18 cellular contexts compared by ENCODE assay signal in the genomic region with DNA sequence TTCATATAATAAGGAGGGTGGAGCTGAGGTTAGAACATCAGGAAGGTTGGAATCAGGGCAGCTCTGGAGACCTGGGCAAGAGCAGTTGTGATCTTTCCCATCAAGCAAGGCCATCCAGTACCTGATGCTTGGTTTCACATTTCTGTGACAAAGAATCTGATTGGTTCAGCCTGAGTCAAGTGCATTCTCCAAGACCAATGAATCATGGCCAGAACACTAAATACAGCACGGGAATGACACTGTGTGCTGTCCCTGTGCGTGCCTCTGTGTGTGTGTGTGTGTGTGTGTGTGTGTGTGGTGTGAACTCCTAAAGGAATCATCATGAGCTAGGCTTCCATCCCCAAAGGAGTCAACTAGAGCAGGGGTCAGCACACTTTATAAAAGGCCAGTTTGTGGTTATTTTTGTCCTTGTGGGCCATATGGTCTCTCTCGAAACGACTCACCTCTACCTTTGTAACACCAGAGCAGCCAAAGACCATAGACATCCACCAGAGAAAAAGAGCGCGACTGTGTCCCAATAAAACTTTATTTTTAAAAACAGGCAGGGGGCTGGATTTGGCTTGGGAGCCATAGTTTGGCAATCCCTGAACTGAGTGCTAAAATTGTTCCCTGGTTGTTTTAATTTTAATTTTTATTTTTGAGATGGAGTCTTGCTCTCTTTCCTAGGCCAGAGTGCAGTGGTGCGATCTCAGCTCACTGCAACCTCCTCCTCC.
DNase-seq lines count a peak whose midpoint lies in the region; ATAC-seq and TF ChIP-seq lines count a peak whose summit lies in the region.
"Had no signal": no experiment of that assay in that cellular context is flagged by ENCODE, and none has a peak within 500 bp of the region (broad histone marks: within the 10 kb centered on the region; RNA-seq: fewer than 3 reads in every experiment).

No MANE protein-coding gene starts in this region.

- no peak overlapping the region for H3K9ac ChIP-seq in IMR-90 (ENCODE audit: low read depth, low read length)
- H3K9ac ChIP-seq: SK-N-SH had no signal

- no peaks in the 10 kb centered on the region for H3K36me3 ChIP-seq in IMR-90 (ENCODE audit: control insufficient read depth, insufficient read depth, low read length)
- no peaks in the 10 kb centered on the region for H3K36me3 ChIP-seq in adrenal gland (replicated peaks in 1 of 2)
- H3K36me3 ChIP-seq in osteoblast (ENCODE audit: insufficient read depth, low read length): no peaks in the 10 kb centered on the region
- H3K36me3 ChIP-seq: neutrophil had no signal

- no peak overlapping the region for H3K4ac ChIP-seq in IMR-90 (ENCODE audit: low read depth, low read length)

- CTCF ChIA-PET in IMR-90 (lab: Yijun Ruan, JAX): no interaction called here

- no peak overlapping the region for H3K14ac ChIP-seq in IMR-90 (replicated peaks; ENCODE audit: low read depth, low read length)

- POLR2A ChIA-PET in IMR-90 (lab: Charles Lee; ENCODE audit: unreplicated experiment): no interaction called here

- H3K4me3 ChIP-seq in IMR-90 (ENCODE audit: insufficient read depth, low read depth, low read length): no peak overlapping the region
- H3K4me3 ChIP-seq in adrenal gland: no peak overlapping the region
- no peak overlapping the region for H3K4me3 ChIP-seq in osteoblast (ENCODE audit: insufficient read depth, low read length)
- H3K4me3 ChIP-seq: lung, testis had no signal

- no peak overlapping the region for H2AFZ ChIP-seq in IMR-90 (replicated peaks; ENCODE audit: low read length, poor library complexity)
- no peak overlapping the region for H2AFZ ChIP-seq in osteoblast (ENCODE audit: low read length)

- H3K9me3 Mint-ChIP-seq in activated naive CD4-positive, alpha-beta T cell treated with anti-CD3 and anti-CD28 coated beads, Interleukin-2, amount 50 U/mL, for 72 hours: no peaks in the 10 kb centered on the region
- H3K9me3 Mint-ChIP-seq: activated B cell treated with CpG ODN at 0.5 μM for 24 hours; activated naive CD8-positive, alpha-beta T cell treated with anti-CD3 and anti-CD28 coated beads, Interleukin-2, amount 50 U/mL, for 24 hours had no signal

- dilution Hi-C loops in IMR-90 (cut with HindIII; ENCODE audit: low sequenced_read_pairs, unreplicated experiment): no loop called here

- peaks cover 57% of the 10 kb centered on the region for H3K27me3 ChIP-seq in IMR-90 (ENCODE audit: control insufficient read depth, insufficient read depth, low read length)
- no peaks in the 10 kb centered on the region for H3K27me3 ChIP-seq in adrenal gland
- peaks cover 24% of the 10 kb centered on the region for H3K27me3 ChIP-seq in osteoblast (ENCODE audit: insufficient read depth, low read length)
- H3K27me3 ChIP-seq: testis had no signal

- H2BK120ac ChIP-seq in IMR-90 (ENCODE audit: low read depth, low read length): no peak overlapping the region

- no peak overlapping the region for H3K27ac ChIP-seq in IMR-90 (ENCODE audit: insufficient read depth, low read length)
- H3K27ac ChIP-seq in adrenal gland: peak overlapping the region in 3 of 5 donors; percentile 21 to 63 (median 22)
- H3K27ac ChIP-seq in osteoblast (ENCODE audit: low read depth, low read length): no peak overlapping the region
- H3K27ac ChIP-seq: neutrophil, testis had no signal

- no peak overlapping the region for H3K27ac Mint-ChIP-seq in activated naive CD4-positive, alpha-beta T cell treated with anti-CD3 and anti-CD28 coated beads, Interleukin-2, amount 50 U/mL, for 72 hours
- H3K27ac Mint-ChIP-seq: activated B cell treated with CpG ODN at 0.5 μM for 24 hours; activated naive CD8-positive, alpha-beta T cell treated with anti-CD3 and anti-CD28 coated beads, Interleukin-2, amount 50 U/mL, for 24 hours had no signal

- no peak overlapping the region for H2BK15ac ChIP-seq in IMR-90 (ENCODE audit: low read depth, low read length)

- TF ChIP-seq CTCF in IMR-90 (conservative IDR thresholded peaks at IDR 0.05; ENCODE audit: low read depth, low read length) (no peak), adrenal gland (IDR thresholded peaks at IDR 0.05) (no peak), osteoblast (IDR thresholded peaks at IDR 0.05; ENCODE audit: extremely low read depth, low read depth, low read length) (no peak)

- no peaks in the 10 kb centered on the region; the same call in 1 of the 2 replicates for H3K9me3 ChIP-seq in IMR-90 (ENCODE audit: control insufficient read depth, insufficient read depth, low read length)
- H3K9me3 ChIP-seq in adrenal gland (replicated peaks in 1 of 3): no peaks in the 10 kb centered on the region
- H3K9me3 ChIP-seq in osteoblast (ENCODE audit: low read depth, low read length): no peaks in the 10 kb centered on the region
- H3K9me3 ChIP-seq: neutrophil, SK-N-SH, testis had no signal

- H3K18ac ChIP-seq in IMR-90 (ENCODE audit: low read depth, low read length): no peak overlapping the region

- no peak overlapping the region for H3K56ac ChIP-seq in IMR-90 (ENCODE audit: extremely low read depth, insufficient read depth, low read length)

- ATAC-seq in IMR-90 (ENCODE audit: low read depth) (peak; percentile 34; the same call in 1 of the 2 replicates), HG03280 (IDR thresholded peaks at IDR 0.05; ENCODE audit: unreplicated experiment) (no peak)
- no peak for ATAC-seq in activated naive CD4-positive, alpha-beta T cell treated with anti-CD3 and anti-CD28 coated beads, Interleukin-2, amount 50 U/mL, for 72 hours
- ATAC-seq: activated naive CD8-positive, alpha-beta T cell treated with anti-CD3 and anti-CD28 coated beads, Interleukin-2, amount 50 U/mL, for 24 hours had no signal

- H2BK5ac ChIP-seq in IMR-90 (ENCODE audit: low read depth, low read length, poor library complexity, severe bottlenecking): no peak overlapping the region

- H2BK20ac ChIP-seq in IMR-90 (ENCODE audit: low read depth, low read length): no peak overlapping the region

- no peak overlapping the region for H4K91ac ChIP-seq in IMR-90 (ENCODE audit: insufficient read depth, low read depth, low read length)

- TF ChIP-seq POLR2A in IMR-90 (IDR thresholded peaks at IDR 0.05; ENCODE audit: low read depth, low read length): no peak
- no peak for TF ChIP-seq POLR2A in adrenal gland (IDR thresholded peaks at IDR 0.05)

- no peak overlapping the region for H3K4me2 ChIP-seq in IMR-90 (ENCODE audit: low read depth, low read length)
- H3K4me2 ChIP-seq in osteoblast (ENCODE audit: insufficient read depth, low read length): no peak overlapping the region
- H3K4me2 ChIP-seq: SK-N-SH had no signal

- H3K79me1 ChIP-seq in IMR-90 (ENCODE audit: low read depth in 1 of 2, low read length in 2 of 2): no peaks in the 10 kb centered on the region

- H3K4me1 ChIP-seq in IMR-90 (ENCODE audit: control insufficient read depth, insufficient read depth, low read length) (peaks cover 2% of the 10 kb centered on the region; the same call in 1 of the 2 replicates), adrenal gland (replicated peaks in 1 of 2) (peaks cover 0 to 4% of the 10 kb centered on the region in 2 donors), osteoblast (ENCODE audit: insufficient read depth, low read length) (peaks cover 7% of the 10 kb centered on the region)

- H4K8ac ChIP-seq in IMR-90 (ENCODE audit: low read depth in 2 of 2, low read length in 2 of 2): no peak overlapping the region

- in situ Hi-C loops in IMR-90 (cut with MboI; ENCODE audit: low sequenced_read_pairs): no loop called here

- intact Hi-C loops in IMR-90 (cut with micrococcal nuclease): no loop called here
- intact Hi-C loops in adrenal gland (cut with DNase I): no loop called here

- H4K5ac ChIP-seq in IMR-90 (ENCODE audit: low read depth, low read length): no peak overlapping the region

- no CpG with 5 or more reads among the region's 7 CpGs for WGBS in IMR-90 (ENCODE audit: extremely low coverage in 2 of 2, insufficient read length in 1 of 2), 2 experiments
- WGBS in adrenal gland, 4 donors: 69 to 88% (median 80%) methylated on average over 7 of the region's 7 CpGs

- no peak overlapping the region for H2AK9ac ChIP-seq in IMR-90 (replicated peaks; ENCODE audit: low read depth, low read length, poor library complexity)

- no peak overlapping the region for H3K23ac ChIP-seq in IMR-90 (ENCODE audit: low read depth, low read length)

- no peak for TF ChIP-seq RAD21 in IMR-90 (IDR thresholded peaks at IDR 0.05; ENCODE audit: low read length)

- no peaks in the 10 kb centered on the region for H3K9me1 ChIP-seq in IMR-90 (ENCODE audit: insufficient read depth, low read length)

- no peaks in the 10 kb centered on the region for H3K36me3 Mint-ChIP-seq in activated naive CD4-positive, alpha-beta T cell treated with anti-CD3 and anti-CD28 coated beads, Interleukin-2, amount 50 U/mL, for 72 hours

- H2AK5ac ChIP-seq in IMR-90 (ENCODE audit: low read depth, low read length): no peak overlapping the region

- BruUV-seq in IMR-90 (replicated peaks; lab: Mats Ljungman, UMichigan): no TSS peak

- no peaks in the 10 kb centered on the region for H4K20me1 ChIP-seq in IMR-90 (ENCODE audit: insufficient read depth, low read length)
- no peaks in the 10 kb centered on the region for H4K20me1 ChIP-seq in osteoblast (ENCODE audit: insufficient read depth, low read length)

- DNase-seq in NCI-H1417 (lab: John Stamatoyannopoulos, UW) (peak in 2 of 3 experiments; percentile 4 to 67), NCI-H1417 treated with DMSO at 0.1 percent for 48 hours (lab: John Stamatoyannopoulos, UW) (no peak), IMR-90 (peak; percentile 33), adrenal gland (peak in 3 of 7 donors; percentile 9 to 57 (median 22)), osteoblast (ENCODE audit: insufficient read length, low spot score, missing footprints) (peak; percentile 90), NCI-H446 treated with DMSO at 0.1 percent for 48 hours (lab: John Stamatoyannopoulos, UW) (no peak)
- no peak for DNase-seq in activated naive CD4-positive, alpha-beta T cell treated with anti-CD3 and anti-CD28 coated beads, Interleukin-2, amount 50 U/mL, for 72 hours (ENCODE audit: low spot score in 2 of 2)
- DNase-seq: activated B cell treated with CpG ODN at 0.5 μM for 24 hours; activated CD8-positive, alpha-beta memory T cell treated with anti-CD3 and anti-CD28 coated beads, Interleukin-2, amount 50 U/mL, for 4 hours; activated naive CD8-positive, alpha-beta T cell treated with anti-CD3 and anti-CD28 coated beads, Interleukin-2, amount 50 U/mL, for 24 hours; hippocampal formation; NCI-H1048; NK-92 treated with Interleukin-12 subunit alpha and Interleukin-12 subunit beta, amount 100 ng/mL, for 24 hours; SK-N-SH; testis had no signal

- H3K79me2 ChIP-seq in osteoblast (ENCODE audit: insufficient read depth, low read length): no peaks in the 10 kb centered on the region

TF ChIP-seq in IMR-90, 13 proteins besides CTCF, POLR2A, EP300 and RAD21:
- TF ChIP-seq CHD1 (IDR thresholded peaks at IDR 0.05; ENCODE audit: low read depth, low read length): no peak
- TF ChIP-seq CEBPB (IDR thresholded peaks at IDR 0.05; ENCODE audit: low read depth, low read length): no peak
- TF ChIP-seq SMC3 (IDR thresholded peaks at IDR 0.05; ENCODE audit: low read depth, low read length): no peak
- TF ChIP-seq RCOR1 (IDR thresholded peaks at IDR 0.05; ENCODE audit: insufficient replicate concordance, low read length): no peak
- no peak for TF ChIP-seq MAZ (IDR thresholded peaks at IDR 0.05; ENCODE audit: borderline replicate concordance, low read depth, low read length)
- peak; percentile 34; the same call in 1 of the 2 replicates for TF ChIP-seq BHLHE40 (IDR thresholded peaks at IDR 0.05; ENCODE audit: low read depth, low read length)
- no peak for TF ChIP-seq MXI1 (IDR thresholded peaks at IDR 0.05; ENCODE audit: borderline replicate concordance, low read depth, low read length)

Comparison
In these comparisons a context has a peak if more than half of its experiments do, and no peak if none do; other contexts are left out.
1. DNase-seq: peak in NCI-H1417 (2 of 3), IMR-90 (single experiment) and osteoblast (single experiment); none in NCI-H1417 treated with DMSO at 0.1 percent for 48 hours (single experiment), NCI-H446 treated with DMSO at 0.1 percent for 48 hours (single experiment) and activated naive CD4-positive, alpha-beta T cell treated with anti-CD3 and anti-CD28 coated beads, Interleukin-2, amount 50 U/mL, for 72 hours (0 of 2).
2. H3K27ac ChIP-seq: peak in adrenal gland (3 of 5); none in IMR-90 (single experiment) and osteoblast (single experiment).